ENCODE assay signal across 18 cellular contexts in genomic region chr2:196137271-196137670, GRCh38. TPM values are rescaled to one million over a fixed set of nuclear protein-coding genes. Genes with fewer than 3 reads are reported as not detected.
DNase-seq lines count a peak whose midpoint lies in the region; ATAC-seq and TF ChIP-seq lines count a peak whose summit lies in the region.
"Had no signal": no experiment of that assay in that cellular context is flagged by ENCODE, and none has a peak within 500 bp of the region (broad histone marks: within the 10 kb centered on the region; RNA-seq: fewer than 3 reads in every experiment).

No MANE protein-coding gene starts in this region.

- no peaks in the 10 kb centered on the region for H4K20me1 ChIP-seq in osteoblast (ENCODE audit: insufficient read depth, low read length)

- TF ChIP-seq CTCF in chondrocyte (IDR thresholded peaks at IDR 0.05) (no peak), osteoblast (IDR thresholded peaks at IDR 0.05; ENCODE audit: extremely low read depth, low read depth, low read length) (no peak)

- no peak for ATAC-seq in activated T-cell treated with anti-CD3 and anti-CD28 coated beads, Interleukin-2, amount 50 U/mL, for 4 hours
- ATAC-seq in GM19452 (IDR thresholded peaks at IDR 0.05; ENCODE audit: unreplicated experiment), result no peak

- H3K27me3 ChIP-seq in osteoblast (ENCODE audit: insufficient read depth, low read length), result no peaks in the 10 kb centered on the region
- H3K27me3 ChIP-seq: tibial artery had no signal

- peaks cover 5% of the 10 kb centered on the region for H3K4me1 ChIP-seq in osteoblast (ENCODE audit: insufficient read depth, low read length)
- H3K4me1 ChIP-seq: left ventricle myocardium inferior, tibial artery had no signal

- no peak overlapping the region for H3K4me2 ChIP-seq in osteoblast (ENCODE audit: insufficient read depth, low read length)

- H3K4me1 Mint-ChIP-seq in activated T-cell treated with anti-CD3 and anti-CD28 coated beads, Interleukin-2, amount 50 U/mL, for 24 hours (ENCODE audit: low read depth), result peaks cover 45% of the 10 kb centered on the region
- peaks cover 33% of the 10 kb centered on the region for H3K4me1 Mint-ChIP-seq in activated T-cell treated with anti-CD3 and anti-CD28 coated beads, Interleukin-2, amount 50 U/mL, for 4 hours (ENCODE audit: low read depth)
- H3K4me1 Mint-ChIP-seq in chondrocyte (ENCODE audit: low read depth), result peaks cover 15% of the 10 kb centered on the region

- no peak overlapping the region for H3K4me3 Mint-ChIP-seq in activated T-cell treated with anti-CD3 and anti-CD28 coated beads, Interleukin-2, amount 50 U/mL, for 24 hours
- H3K4me3 Mint-ChIP-seq in activated T-cell treated with anti-CD3 and anti-CD28 coated beads, Interleukin-2, amount 50 U/mL, for 4 hours, result no peak overlapping the region
- no peak overlapping the region for H3K4me3 Mint-ChIP-seq in chondrocyte (ENCODE audit: unreplicated experiment)
- H3K4me3 Mint-ChIP-seq: nephron progenitor cell had no signal

- peaks cover 9% of the 10 kb centered on the region for H3K9me3 ChIP-seq in osteoblast (ENCODE audit: low read depth, low read length)

- no peak overlapping the region for H3K4me3 ChIP-seq in osteoblast (ENCODE audit: insufficient read depth, low read length)
- H3K4me3 ChIP-seq: left ventricle myocardium inferior, tibial artery had no signal

- H3K9me3 Mint-ChIP-seq in activated T-cell treated with anti-CD3 and anti-CD28 coated beads, Interleukin-2, amount 50 U/mL, for 24 hours, result peaks cover 27% of the 10 kb centered on the region
- peaks cover 5% of the 10 kb centered on the region for H3K9me3 Mint-ChIP-seq in activated T-cell treated with anti-CD3 and anti-CD28 coated beads, Interleukin-2, amount 50 U/mL, for 4 hours
- H3K9me3 Mint-ChIP-seq in chondrocyte (ENCODE audit: low read depth), result peaks cover 3% of the 10 kb centered on the region

- H2AFZ ChIP-seq in osteoblast (ENCODE audit: low read length), result no peak overlapping the region

- H3K36me3 Mint-ChIP-seq in activated T-cell treated with anti-CD3 and anti-CD28 coated beads, Interleukin-2, amount 50 U/mL, for 24 hours (ENCODE audit: low read depth), result peaks cover 98% of the 10 kb centered on the region
- H3K36me3 Mint-ChIP-seq in activated T-cell treated with anti-CD3 and anti-CD28 coated beads, Interleukin-2, amount 50 U/mL, for 4 hours (ENCODE audit: insufficient read depth), result peaks cover 57% of the 10 kb centered on the region
- H3K36me3 Mint-ChIP-seq in chondrocyte (ENCODE audit: low read depth), result peaks cover 33% of the 10 kb centered on the region

- DNase-seq in activated T-cell treated with anti-CD3 and anti-CD28 coated beads, Interleukin-2, amount 50 U/mL, for 24 hours, result no peak
- DNase-seq in activated T-cell treated with anti-CD3 and anti-CD28 coated beads, Interleukin-2, amount 50 U/mL, for 4 hours, result no peak
- peak; percentile 70 for DNase-seq in RPMI7951 (ENCODE audit: low read depth)
- no peak for DNase-seq in chondrocyte (ENCODE audit: low spot score)
- peak; percentile 82 for DNase-seq in osteoblast (ENCODE audit: insufficient read length, low spot score, missing footprints)
- no peak for DNase-seq in NOMO-1 (lab: John Stamatoyannopoulos, UW; ENCODE audit: unreplicated experiment in 2 of 2)
- DNase-seq in amniotic stem cell (lab: John Stamatoyannopoulos, UW), result no peak
- DNase-seq: activated CD4-positive, CD25-positive, alpha-beta regulatory T cell; activated T-cell treated with anti-CD3 and anti-CD28 coated beads for 4 hours; COR-L47; GF-D8; left ventricle myocardium inferior; NCI-H2107; nephron progenitor cell; retina; RPMI8226; tibial artery had no signal

- peak overlapping the region; percentile 73 for H3K27ac Mint-ChIP-seq in activated T-cell treated with anti-CD3 and anti-CD28 coated beads, Interleukin-2, amount 50 U/mL, for 24 hours
- H3K27ac Mint-ChIP-seq in chondrocyte (ENCODE audit: unreplicated experiment), result peak overlapping the region; percentile 37
- H3K27ac Mint-ChIP-seq: nephron progenitor cell had no signal

- H3K27ac ChIP-seq in osteoblast (ENCODE audit: low read depth, low read length), result peak overlapping the region; percentile 34
- H3K27ac ChIP-seq: left ventricle myocardium inferior, tibial artery had no signal

- H3K79me2 ChIP-seq in osteoblast (ENCODE audit: insufficient read depth, low read length), result peaks cover 6% of the 10 kb centered on the region

- H3K27me3 Mint-ChIP-seq in activated T-cell treated with anti-CD3 and anti-CD28 coated beads, Interleukin-2, amount 50 U/mL, for 24 hours, result no peaks in the 10 kb centered on the region
- H3K27me3 Mint-ChIP-seq in activated T-cell treated with anti-CD3 and anti-CD28 coated beads, Interleukin-2, amount 50 U/mL, for 4 hours (ENCODE audit: low read depth), result no peaks in the 10 kb centered on the region
- H3K27me3 Mint-ChIP-seq in chondrocyte (ENCODE audit: low read depth), result no peaks in the 10 kb centered on the region

- H3K36me3 ChIP-seq in osteoblast (ENCODE audit: insufficient read depth, low read length), result peaks cover 94% of the 10 kb centered on the region

RNA-seq across cellular contexts. Expression of gene STK17B, which starts 34.1 kb away (rescaled TPM):
- total RNA-seq in activated T-cell treated with anti-CD3 and anti-CD28 coated beads, Interleukin-2, amount 50 U/mL, for 4 hours, result 100 to 1,000 TPM; 107 to 166 (median 129) TPM
- 69.9 and 75.5 TPM in 2 replicates for total RNA-seq in RPMI7951 (2014; rRNA removed; shearing (Covaris generic))
- total RNA-seq in chondrocyte (35.4 to 50.2 TPM (median 37.2 TPM) in 3 replicates), osteoblast (139 and 140 TPM in 2 replicates)

Comparison
In these comparisons a context has a peak if more than half of its experiments do, and no peak if none do; other contexts are left out.
1. DNase-seq: peak in RPMI7951 (single experiment) and osteoblast (single experiment); none in activated T-cell treated with anti-CD3 and anti-CD28 coated beads, Interleukin-2, amount 50 U/mL, for 24 hours (single experiment), activated T-cell treated with anti-CD3 and anti-CD28 coated beads, Interleukin-2, amount 50 U/mL, for 4 hours (single experiment), chondrocyte (single experiment), NOMO-1 (0 of 2) and amniotic stem cell (single experiment).